ENCODE assay signal across 9 cellular contexts in the genomic region with DNA sequence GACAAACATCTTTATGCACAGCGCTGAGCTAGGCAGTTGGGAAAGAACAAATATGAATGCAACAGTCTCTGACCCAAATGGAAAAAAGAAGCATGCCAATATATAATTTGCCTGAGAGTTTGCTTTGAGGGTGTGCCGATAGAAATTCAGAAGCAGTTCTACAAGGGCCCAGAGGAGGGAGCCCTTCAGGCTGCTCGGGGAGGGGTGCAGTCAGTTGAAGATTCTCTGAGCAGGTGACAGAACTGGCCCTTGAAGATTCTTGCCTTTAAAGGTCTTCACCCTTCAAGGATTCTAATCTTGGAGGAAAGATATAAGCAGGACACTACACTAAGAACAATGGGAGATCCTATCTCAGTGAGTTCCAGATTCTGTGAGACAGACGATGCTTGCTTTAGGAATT. TPM values are rescaled to one million over a fixed set of nuclear protein-coding genes. Genes with fewer than 3 reads are reported as not detected.
DNase-seq lines count a peak whose midpoint lies in the region; ATAC-seq and TF ChIP-seq lines count a peak whose summit lies in the region.
"Had no signal": no experiment of that assay in that cellular context is flagged by ENCODE, and none has a peak within 500 bp of the region (broad histone marks: within the 10 kb centered on the region; RNA-seq: fewer than 3 reads in every experiment).

No MANE protein-coding gene starts in this region.

- H3K4me1 Mint-ChIP-seq in mesothelial cell of epicardium: peaks cover 23% of the 10 kb centered on the region

- no peaks in the 10 kb centered on the region for H3K9me3 Mint-ChIP-seq in mesothelial cell of epicardium
- H3K9me3 Mint-ChIP-seq: activated naive CD4-positive, alpha-beta T cell treated with anti-CD3 and anti-CD28 coated beads, Interleukin-2, amount 50 U/mL, for 24 hours had no signal

- no peak overlapping the region for H3K4me3 Mint-ChIP-seq in mesothelial cell of epicardium
- H3K4me3 Mint-ChIP-seq: activated naive CD4-positive, alpha-beta T cell treated with anti-CD3 and anti-CD28 coated beads, Interleukin-2, amount 50 U/mL, for 24 hours had no signal

- ATAC-seq in HG03521 (IDR thresholded peaks at IDR 0.05; ENCODE audit: unreplicated experiment): no peak

- H3K36me3 Mint-ChIP-seq in mesothelial cell of epicardium: no peaks in the 10 kb centered on the region
- H3K36me3 Mint-ChIP-seq: activated naive CD4-positive, alpha-beta T cell treated with anti-CD3 and anti-CD28 coated beads, Interleukin-2, amount 50 U/mL, for 24 hours had no signal

- no peak overlapping the region for H3K27ac Mint-ChIP-seq in mesothelial cell of epicardium
- H3K27ac Mint-ChIP-seq: activated naive CD4-positive, alpha-beta T cell treated with anti-CD3 and anti-CD28 coated beads, Interleukin-2, amount 50 U/mL, for 24 hours had no signal

- peak; percentile 68 for TF ChIP-seq CTCF in mesothelial cell of epicardium (IDR thresholded peaks at IDR 0.05; ENCODE audit: unreplicated experiment)

- in situ Hi-C loops in KBM-7 (cut with MboI; ENCODE audit: low pct_unique_long_range_greater_than_20kb, low sequenced_read_pairs) (no loop called here), T47D (cut with HindIII; ENCODE audit: low pct_unique_long_range_greater_than_20kb, low sequenced_read_pairs) (no loop called here)

- DNase-seq in activated CD4-positive, alpha-beta T cell treated with anti-CD3 and anti-CD28 coated beads for 48 hours: peak; percentile 22
- DNase-seq in activated CD4-positive, alpha-beta T cell treated with anti-CD3 and anti-CD28 coated beads, Interleukin-2, amount 50 U/mL, for 1 hour: no peak
- DNase-seq in KBM-7 (peak; percentile 37), T47D (ENCODE audit: low read depth in 1 of 2, low spot score in 1 of 2) (peak; percentile 58 to 65), mesothelial cell of epicardium (ENCODE audit: low spot score in 2 of 2, unreplicated experiment in 2 of 2) (no peak), NCI-H2107 treated with DMSO at 0.1 percent for 48 hours (lab: John Stamatoyannopoulos, UW; ENCODE audit: unreplicated experiment) (no peak), DMS79 (lab: John Stamatoyannopoulos, UW) (no peak)

- peaks cover 18% of the 10 kb centered on the region for H3K27me3 Mint-ChIP-seq in mesothelial cell of epicardium (ENCODE audit: low read depth)

RNA-seq across cellular contexts. Expression of a gene that starts 3.7 kb away (rescaled TPM):
- total RNA-seq in mesothelial cell of epicardium: 2.9 to 3.3 TPM (median 3.2 TPM) in 3 replicates

Comparison
In these comparisons a context has a peak if more than half of its experiments do, and no peak if none do; other contexts are left out.
1. DNase-seq: peak in activated CD4-positive, alpha-beta T cell treated with anti-CD3 and anti-CD28 coated beads for 48 hours (single experiment), KBM-7 (single experiment) and T47D (2 of 2); none in activated CD4-positive, alpha-beta T cell treated with anti-CD3 and anti-CD28 coated beads, Interleukin-2, amount 50 U/mL, for 1 hour (single experiment), mesothelial cell of epicardium (0 of 2), NCI-H2107 treated with DMSO at 0.1 percent for 48 hours (single experiment) and DMS79 (single experiment).